9 cellular contexts compared by ENCODE assay signal in genomic region chr10:126050301-126050700, GRCh38.
"Had no signal": no experiment of that assay in that cellular context is flagged by ENCODE, and none has a peak within 500 bp of the region (broad histone marks: within the 10 kb centered on the region; RNA-seq: fewer than 3 reads in every experiment).

No MANE protein-coding gene starts in this region.

- DNase-seq: activated CD4-positive, CD25-positive, alpha-beta regulatory T cell treated with anti-CD3 and anti-CD28 coated beads, Interleukin-2, amount 50 U/mL, for 72 hours; activated naive CD4-positive, alpha-beta T cell; midbrain; naive thymus-derived CD4-positive, alpha-beta T cell; T-helper 9 cell had no signal

- H3K36me3 Mint-ChIP-seq: naive thymus-derived CD4-positive, alpha-beta T cell had no signal

- H3K27ac ChIP-seq: foreskin keratinocyte, neutrophil, tibial nerve had no signal

- H3K9me3 Mint-ChIP-seq: stimulated activated effector memory CD8-positive, alpha-beta T cell treated with anti-CD3 and anti-CD28 coated beads, Interleukin-12 subunit alpha, Interleukin-12 subunit beta, amount 100 ng/mL, for 72 hours had no signal

- H3K9me3 ChIP-seq: neutrophil, tibial nerve had no signal

- H3K4me1 Mint-ChIP-seq: naive thymus-derived CD4-positive, alpha-beta T cell; stimulated activated effector memory CD8-positive, alpha-beta T cell treated with anti-CD3 and anti-CD28 coated beads, Interleukin-12 subunit alpha, Interleukin-12 subunit beta, amount 100 ng/mL, for 72 hours had no signal

- H3K27me3 ChIP-seq: foreskin keratinocyte, neutrophil, tibial nerve had no signal

- ATAC-seq: naive thymus-derived CD4-positive, alpha-beta T cell; stimulated activated effector memory CD8-positive, alpha-beta T cell treated with anti-CD3 and anti-CD28 coated beads, Interleukin-12 subunit alpha, Interleukin-12 subunit beta, amount 100 ng/mL, for 72 hours had no signal

- H3K27ac Mint-ChIP-seq: naive thymus-derived CD4-positive, alpha-beta T cell; stimulated activated effector memory CD8-positive, alpha-beta T cell treated with anti-CD3 and anti-CD28 coated beads, Interleukin-12 subunit alpha, Interleukin-12 subunit beta, amount 100 ng/mL, for 72 hours had no signal

- H3K4me3 ChIP-seq: tibial nerve had no signal

- H3K36me3 ChIP-seq: neutrophil, tibial nerve had no signal

- H3K4me3 Mint-ChIP-seq: naive thymus-derived CD4-positive, alpha-beta T cell; stimulated activated effector memory CD8-positive, alpha-beta T cell treated with anti-CD3 and anti-CD28 coated beads, Interleukin-12 subunit alpha, Interleukin-12 subunit beta, amount 100 ng/mL, for 72 hours had no signal
